In the genomic region with DNA sequence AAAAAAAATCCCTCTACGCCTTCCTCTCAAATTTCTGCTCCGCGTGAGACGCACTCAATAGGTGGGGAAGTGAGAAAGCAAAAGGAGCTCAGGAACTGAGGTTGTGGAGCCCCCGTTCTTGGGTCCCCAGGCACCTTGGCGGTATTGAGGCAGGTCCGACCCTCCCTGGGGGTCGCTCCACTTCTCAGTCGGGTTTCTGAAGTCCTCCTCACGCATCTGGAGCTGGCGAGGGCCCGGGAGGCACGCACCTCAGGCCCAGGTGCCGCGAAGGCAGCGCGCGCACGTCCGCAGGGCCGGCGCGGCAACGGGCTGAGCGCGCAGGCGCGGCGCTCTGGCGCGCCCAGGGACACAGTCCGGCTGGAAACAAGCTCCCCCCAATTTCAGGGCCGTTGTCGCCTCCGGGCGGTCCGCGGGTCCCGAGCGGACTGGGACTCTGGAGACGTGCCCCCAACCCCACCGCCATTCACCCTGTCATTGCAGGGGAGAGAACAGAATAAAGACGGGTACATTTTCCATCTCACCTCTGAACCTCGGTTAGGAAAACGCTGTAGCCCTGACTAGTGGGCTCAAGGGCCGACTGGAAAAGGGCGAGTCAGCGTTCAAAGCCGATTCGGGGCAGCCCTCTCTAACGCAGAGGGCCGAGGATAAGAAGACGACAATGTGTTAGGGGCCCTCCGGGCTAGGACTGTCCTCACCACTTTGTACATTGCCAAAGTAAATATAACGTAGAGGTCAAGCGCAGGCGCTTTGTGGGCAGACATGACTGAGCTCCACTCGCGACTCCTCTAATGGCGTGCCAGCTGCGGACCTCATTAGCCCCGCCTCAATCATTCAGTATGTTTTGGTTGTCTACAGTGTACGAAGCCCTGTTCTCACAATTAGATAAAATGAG, we compare ENCODE assay signal across 1 cellular context.
TF ChIP-seq lines count a peak whose summit lies in the region.

TSS of gene ZNF770 (minus strand) at position 306 of the 892 bp plus-strand sequence. CDS start 4,853 bp downstream, outside the sequence.

TF ChIP-seq in K562, 482 proteins besides CTCF, POLR2A, EP300 and RAD21 (continued from another document and continues in another):
- no peak; the same call in 1 of the 2 replicates for TF ChIP-seq SMAD3 (CRISPR knock-in tag; conservative IDR thresholded peaks at IDR 0.05)
- TF ChIP-seq, protein P1, sequence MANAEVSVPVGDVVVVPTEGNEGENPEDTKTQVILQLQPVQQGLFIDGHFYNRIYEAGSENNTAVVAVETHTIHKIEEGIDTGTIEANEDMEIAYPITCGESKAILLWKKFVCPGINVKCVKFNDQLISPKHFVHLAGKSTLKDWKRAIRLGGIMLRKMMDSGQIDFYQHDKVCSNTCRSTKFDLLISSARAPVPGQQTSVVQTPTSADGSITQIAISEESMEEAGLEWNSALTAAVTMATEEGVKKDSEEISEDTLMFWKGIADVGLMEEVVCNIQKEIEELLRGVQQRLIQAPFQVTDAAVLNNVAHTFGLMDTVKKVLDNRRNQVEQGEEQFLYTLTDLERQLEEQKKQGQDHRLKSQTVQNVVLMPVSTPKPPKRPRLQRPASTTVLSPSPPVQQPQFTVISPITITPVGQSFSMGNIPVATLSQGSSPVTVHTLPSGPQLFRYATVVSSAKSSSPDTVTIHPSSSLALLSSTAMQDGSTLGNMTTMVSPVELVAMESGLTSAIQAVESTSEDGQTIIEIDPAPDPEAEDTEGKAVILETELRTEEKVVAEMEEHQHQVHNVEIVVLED (CRISPR knock-in tag; IDR thresholded peaks at IDR 0.05), result peak; percentile 82
- TF ChIP-seq, protein P2, sequence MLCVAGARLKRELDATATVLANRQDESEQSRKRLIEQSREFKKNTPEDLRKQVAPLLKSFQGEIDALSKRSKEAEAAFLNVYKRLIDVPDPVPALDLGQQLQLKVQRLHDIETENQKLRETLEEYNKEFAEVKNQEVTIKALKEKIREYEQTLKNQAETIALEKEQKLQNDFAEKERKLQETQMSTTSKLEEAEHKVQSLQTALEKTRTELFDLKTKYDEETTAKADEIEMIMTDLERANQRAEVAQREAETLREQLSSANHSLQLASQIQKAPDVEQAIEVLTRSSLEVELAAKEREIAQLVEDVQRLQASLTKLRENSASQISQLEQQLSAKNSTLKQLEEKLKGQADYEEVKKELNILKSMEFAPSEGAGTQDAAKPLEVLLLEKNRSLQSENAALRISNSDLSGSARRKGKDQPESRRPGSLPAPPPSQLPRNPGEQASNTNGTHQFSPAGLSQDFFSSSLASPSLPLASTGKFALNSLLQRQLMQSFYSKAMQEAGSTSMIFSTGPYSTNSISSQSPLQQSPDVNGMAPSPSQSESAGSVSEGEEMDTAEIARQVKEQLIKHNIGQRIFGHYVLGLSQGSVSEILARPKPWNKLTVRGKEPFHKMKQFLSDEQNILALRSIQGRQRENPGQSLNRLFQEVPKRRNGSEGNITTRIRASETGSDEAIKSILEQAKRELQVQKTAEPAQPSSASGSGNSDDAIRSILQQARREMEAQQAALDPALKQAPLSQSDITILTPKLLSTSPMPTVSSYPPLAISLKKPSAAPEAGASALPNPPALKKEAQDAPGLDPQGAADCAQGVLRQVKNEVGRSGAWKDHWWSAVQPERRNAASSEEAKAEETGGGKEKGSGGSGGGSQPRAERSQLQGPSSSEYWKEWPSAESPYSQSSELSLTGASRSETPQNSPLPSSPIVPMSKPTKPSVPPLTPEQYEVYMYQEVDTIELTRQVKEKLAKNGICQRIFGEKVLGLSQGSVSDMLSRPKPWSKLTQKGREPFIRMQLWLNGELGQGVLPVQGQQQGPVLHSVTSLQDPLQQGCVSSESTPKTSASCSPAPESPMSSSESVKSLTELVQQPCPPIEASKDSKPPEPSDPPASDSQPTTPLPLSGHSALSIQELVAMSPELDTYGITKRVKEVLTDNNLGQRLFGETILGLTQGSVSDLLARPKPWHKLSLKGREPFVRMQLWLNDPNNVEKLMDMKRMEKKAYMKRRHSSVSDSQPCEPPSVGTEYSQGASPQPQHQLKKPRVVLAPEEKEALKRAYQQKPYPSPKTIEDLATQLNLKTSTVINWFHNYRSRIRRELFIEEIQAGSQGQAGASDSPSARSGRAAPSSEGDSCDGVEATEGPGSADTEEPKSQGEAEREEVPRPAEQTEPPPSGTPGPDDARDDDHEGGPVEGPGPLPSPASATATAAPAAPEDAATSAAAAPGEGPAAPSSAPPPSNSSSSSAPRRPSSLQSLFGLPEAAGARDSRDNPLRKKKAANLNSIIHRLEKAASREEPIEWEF (CRISPR knock-in tag; IDR thresholded peaks at IDR 0.05), result peak; percentile 74; the same call in 1 of the 2 replicates
- no peak for TF ChIP-seq MEF2D (tag; conservative IDR thresholded peaks at IDR 0.05; ENCODE audit: low read depth)
- no peak for TF ChIP-seq EZH2 (IDR thresholded peaks at IDR 0.05; ENCODE audit: borderline replicate concordance, low read depth, low read length)
- peak; percentile 64 for TF ChIP-seq BRD9 (IDR thresholded peaks at IDR 0.05; ENCODE audit: low read depth, partially characterized antibody)
- peak; percentile 96 for TF ChIP-seq NCOA1 (IDR thresholded peaks at IDR 0.05; ENCODE audit: low read depth)
- TF ChIP-seq SMAD4 (CRISPR knock-in tag; conservative IDR thresholded peaks at IDR 0.05), result peak; percentile 74
- no peak for TF ChIP-seq ZNF586 (CRISPR knock-in tag; conservative IDR thresholded peaks at IDR 0.05)
- no peak; the same call in 1 of the 2 replicates for TF ChIP-seq PHB (CRISPR knock-in tag; IDR thresholded peaks at IDR 0.05)
- TF ChIP-seq ZFP1 (CRISPR knock-in tag; IDR thresholded peaks at IDR 0.05), result no peak
- TF ChIP-seq EP400 (IDR thresholded peaks at IDR 0.05), result peak; percentile 86
- no peak for TF ChIP-seq ZNF140 (CRISPR knock-in tag; IDR thresholded peaks at IDR 0.05)
- TF ChIP-seq FOXM1 (IDR thresholded peaks at IDR 0.05; ENCODE audit: low read depth), result no peak
- TF ChIP-seq FOXM1 (CRISPR knock-in tag; IDR thresholded peaks at IDR 0.05; ENCODE audit: low read depth), result peak; percentile 41; the same call in 1 of the 2 replicates
- TF ChIP-seq, protein P3, sequence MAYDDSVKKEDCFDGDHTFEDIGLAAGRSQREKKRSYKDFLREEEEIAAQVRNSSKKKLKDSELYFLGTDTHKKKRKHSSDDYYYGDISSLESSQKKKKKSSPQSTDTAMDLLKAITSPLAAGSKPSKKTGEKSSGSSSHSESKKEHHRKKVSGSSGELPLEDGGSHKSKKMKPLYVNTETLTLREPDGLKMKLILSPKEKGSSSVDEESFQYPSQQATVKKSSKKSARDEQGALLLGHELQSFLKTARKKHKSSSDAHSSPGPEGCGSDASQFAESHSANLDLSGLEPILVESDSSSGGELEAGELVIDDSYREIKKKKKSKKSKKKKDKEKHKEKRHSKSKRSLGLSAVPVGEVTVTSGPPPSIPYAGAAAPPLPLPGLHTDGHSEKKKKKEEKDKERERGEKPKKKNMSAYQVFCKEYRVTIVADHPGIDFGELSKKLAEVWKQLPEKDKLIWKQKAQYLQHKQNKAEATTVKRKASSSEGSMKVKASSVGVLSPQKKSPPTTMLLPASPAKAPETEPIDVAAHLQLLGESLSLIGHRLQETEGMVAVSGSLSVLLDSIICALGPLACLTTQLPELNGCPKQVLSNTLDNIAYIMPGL (CRISPR knock-in tag; IDR thresholded peaks at IDR 0.05), result peak; percentile 86; the same call in 1 of the 2 replicates
- no peak for TF ChIP-seq FOXP4 (CRISPR knock-in tag; IDR thresholded peaks at IDR 0.05; ENCODE audit: borderline replicate concordance)
- TF ChIP-seq CBFA2T2 (conservative IDR thresholded peaks at IDR 0.05), result no peak
- TF ChIP-seq ERF (CRISPR knock-in tag; IDR thresholded peaks at IDR 0.05), result 0 out of 2 replicates have a peak, but pooled peaks have one; percentile 6
- no peak for TF ChIP-seq ARHGAP35 (IDR thresholded peaks at IDR 0.05; ENCODE audit: partially characterized antibody)
- peak; percentile 99 for TF ChIP-seq RBFOX2 (IDR thresholded peaks at IDR 0.05; ENCODE audit: low read depth, low read length)
- TF ChIP-seq ZKSCAN1 (IDR thresholded peaks at IDR 0.05; ENCODE audit: low read depth, low read length), result peak; percentile 66; the same call in 1 of the 2 replicates
- TF ChIP-seq FOXK2 (conservative IDR thresholded peaks at IDR 0.05 in 1 of 2, IDR thresholded peaks at IDR 0.05 in 1 of 2; ENCODE audit: low read depth in 2 of 2), result no peak
- TF ChIP-seq, protein P4, sequence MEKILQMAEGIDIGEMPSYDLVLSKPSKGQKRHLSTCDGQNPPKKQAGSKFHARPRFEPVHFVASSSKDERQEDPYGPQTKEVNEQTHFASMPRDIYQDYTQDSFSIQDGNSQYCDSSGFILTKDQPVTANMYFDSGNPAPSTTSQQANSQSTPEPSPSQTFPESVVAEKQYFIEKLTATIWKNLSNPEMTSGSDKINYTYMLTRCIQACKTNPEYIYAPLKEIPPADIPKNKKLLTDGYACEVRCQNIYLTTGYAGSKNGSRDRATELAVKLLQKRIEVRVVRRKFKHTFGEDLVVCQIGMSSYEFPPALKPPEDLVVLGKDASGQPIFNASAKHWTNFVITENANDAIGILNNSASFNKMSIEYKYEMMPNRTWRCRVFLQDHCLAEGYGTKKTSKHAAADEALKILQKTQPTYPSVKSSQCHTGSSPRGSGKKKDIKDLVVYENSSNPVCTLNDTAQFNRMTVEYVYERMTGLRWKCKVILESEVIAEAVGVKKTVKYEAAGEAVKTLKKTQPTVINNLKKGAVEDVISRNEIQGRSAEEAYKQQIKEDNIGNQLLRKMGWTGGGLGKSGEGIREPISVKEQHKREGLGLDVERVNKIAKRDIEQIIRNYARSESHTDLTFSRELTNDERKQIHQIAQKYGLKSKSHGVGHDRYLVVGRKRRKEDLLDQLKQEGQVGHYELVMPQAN (IDR thresholded peaks at IDR 0.05; ENCODE audit: borderline replicate concordance), result no peak; the same call in 1 of the 2 replicates
- no peak for TF ChIP-seq RFX5 (IDR thresholded peaks at IDR 0.05; ENCODE audit: low read depth, low read length)
- TF ChIP-seq CCNT2 (IDR thresholded peaks at IDR 0.05; ENCODE audit: borderline replicate concordance, extremely low read depth, insufficient read length, low read depth, low read length), result peak; percentile 78
